19 cellular contexts compared by ENCODE assay signal in genomic region chr11:126497581-126498109, GRCh38.
DNase-seq lines count a peak whose midpoint lies in the region; ATAC-seq and TF ChIP-seq lines count a peak whose summit lies in the region.
"Had no signal": no experiment of that assay in that cellular context is flagged by ENCODE, and none has a peak within 500 bp of the region (broad histone marks: within the 10 kb centered on the region; RNA-seq: fewer than 3 reads in every experiment).

No MANE protein-coding gene starts in this region.

- no TSS peak for BruUV-seq in A673 (replicated peaks; lab: Mats Ljungman, UMichigan)

- CTCF ChIA-PET in A673 (lab: Charles Lee) (interaction anchor here (1.6 kb wide), 1 partner anchor 17 kb away, joined by 4 read pairs; no protein-coding TSS in a partner anchor), T-cell (lab: Charles Lee) (interaction anchor here in 1 of 2 donors (1.0 kb wide), 1 partner anchor 18 kb away, joined by 3 read pairs; no protein-coding TSS in a partner anchor)

- H3K4me1 ChIP-seq in A673 (ENCODE audit: insufficient read depth, low read length, poor library complexity, severe bottlenecking) (peaks cover 8% of the 10 kb centered on the region), endodermal cell (ENCODE audit: control insufficient read depth, insufficient read depth, low read length) (peaks cover 26% of the 10 kb centered on the region)
- H3K4me1 ChIP-seq: Caco-2 had no signal

- ATAC-seq in T-cell (replicated peaks in 1 of 4): no peak
- ATAC-seq: CD8-positive, alpha-beta T cell had no signal

- DNase-seq in A673 (ENCODE audit: low spot score): peak; percentile 45
- DNase-seq in GM04503 (ENCODE audit: low read depth): peak; percentile 13
- DNase-seq in endodermal cell: peak; percentile 48
- DNase-seq in posterior vena cava (ENCODE audit: low spot score): peak; percentile 40
- no peak for DNase-seq in kidney tubule cell (ENCODE audit: low spot score)
- DNase-seq in COR-L47 (lab: John Stamatoyannopoulos, UW): no peak
- no peak for DNase-seq in SW480 (ENCODE audit: low spot score)
- DNase-seq in T-cell: no peak
- DNase-seq: 8988T; ACHN; C1 segment of cervical spinal cord; Caco-2; CD8-positive, alpha-beta T cell; DMS53; GF-D8; GOT3; H9 had no signal

- WGBS in endodermal cell (ENCODE audit: insufficient coverage in 1 of 2, insufficient read length in 1 of 2), 2 experiments: 67 to 71% methylated on average over 1 to 4 of the region's 4 CpGs

- H3K9ac ChIP-seq in endodermal cell (ENCODE audit: extremely low read depth, low read length, poor library complexity, severe bottlenecking): peak overlapping the region; percentile 5

- H3K27me3 ChIP-seq in A673 (replicated peaks; ENCODE audit: insufficient read depth, low read depth, low read length, poor library complexity) (no peaks in the 10 kb centered on the region), endodermal cell (ENCODE audit: control insufficient read depth, insufficient read depth, low read length, poor library complexity, severe bottlenecking) (no peaks in the 10 kb centered on the region)

- TF ChIP-seq CTCF in A673 (conservative IDR thresholded peaks at IDR 0.05; ENCODE audit: low read depth, low read length) (no peak), endodermal cell (conservative IDR thresholded peaks at IDR 0.05) (no peak)

- H3K9me3 Mint-ChIP-seq in endodermal cell (no peaks in the 10 kb centered on the region), T-cell (no peaks in the 10 kb centered on the region)
- H3K9me3 Mint-ChIP-seq: CD8-positive, alpha-beta T cell; H9 had no signal

- no peaks in the 10 kb centered on the region for H3K36me3 Mint-ChIP-seq in endodermal cell (ENCODE audit: low read depth)
- H3K36me3 Mint-ChIP-seq in T-cell: no peaks in the 10 kb centered on the region
- H3K36me3 Mint-ChIP-seq: CD8-positive, alpha-beta T cell had no signal

- H3K4me3 ChIP-seq in A673 (ENCODE audit: low read depth, low read length, poor library complexity, severe bottlenecking): no peak overlapping the region
- no peak overlapping the region for H3K4me3 ChIP-seq in endodermal cell (ENCODE audit: low read length)

- H3K27me3 Mint-ChIP-seq in endodermal cell (ENCODE audit: insufficient read depth): peaks cover 2% of the 10 kb centered on the region
- H3K27me3 Mint-ChIP-seq in T-cell: peaks cover 30 to 31% of the 10 kb centered on the region in 2 donors

- H3K27ac ChIP-seq in A673 (ENCODE audit: low read depth, low read length, poor library complexity, severe bottlenecking) (no peak overlapping the region), endodermal cell (ENCODE audit: low read depth, low read length) (no peak overlapping the region)
- H3K27ac ChIP-seq: HL-60 had no signal

- H3K36me3 ChIP-seq in A673 (ENCODE audit: insufficient read depth, low read length, poor library complexity, severe bottlenecking) (no peaks in the 10 kb centered on the region), endodermal cell (ENCODE audit: control insufficient read depth, insufficient read depth, low read length) (no peaks in the 10 kb centered on the region)

- peak overlapping the region; percentile 75 for H3K27ac Mint-ChIP-seq in endodermal cell
- H3K27ac Mint-ChIP-seq in T-cell: no peak overlapping the region
- H3K27ac Mint-ChIP-seq: B cell; CD8-positive, alpha-beta T cell; H9 had no signal

- POLR2A ChIA-PET in A673 (lab: Charles Lee; ENCODE audit: low non-redundant PET) (no interaction called here), T-cell (lab: Charles Lee) (no interaction called here)

- H3K4me1 Mint-ChIP-seq in endodermal cell: peaks cover 63% of the 10 kb centered on the region
- H3K4me1 Mint-ChIP-seq in T-cell: no peaks in the 10 kb centered on the region
- H3K4me1 Mint-ChIP-seq: B cell had no signal

- H3K9me3 ChIP-seq in A673 (ENCODE audit: low read depth, low read length, poor library complexity, severe bottlenecking) (no peaks in the 10 kb centered on the region), endodermal cell (ENCODE audit: control insufficient read depth, low read length) (no peaks in the 10 kb centered on the region)
- H3K9me3 ChIP-seq: Caco-2 had no signal

- H3K4me3 Mint-ChIP-seq in endodermal cell: no peak overlapping the region
- no peak overlapping the region for H3K4me3 Mint-ChIP-seq in T-cell
- H3K4me3 Mint-ChIP-seq: B cell; CD8-positive, alpha-beta T cell; H9 had no signal

- intact Hi-C loops in A673 (cut with micrococcal nuclease; ENCODE audit: unreplicated experiment) (no loop called here), posterior vena cava (cut with DNase I) (no loop called here)

Comparison
In these comparisons a context has a peak if more than half of its experiments do, and no peak if none do; other contexts are left out.
1. DNase-seq: peak in A673 (single experiment), GM04503 (single experiment), endodermal cell (single experiment) and posterior vena cava (single experiment); none in kidney tubule cell (single experiment), COR-L47 (single experiment), SW480 (single experiment) and T-cell (0 of 34).